ENCODE assay signal across 9 cellular contexts in genomic region chr7:98400538-98401427, GRCh38. TPM values are rescaled to one million over a fixed set of nuclear protein-coding genes. Genes with fewer than 3 reads are reported as not detected.
A peak's percentile ranks its signal among the peaks of the same experiment; 100 is the strongest.
DNase-seq lines count a peak whose midpoint lies in the region; ATAC-seq and TF ChIP-seq lines count a peak whose summit lies in the region.
"Had no signal": no experiment of that assay in that cellular context is flagged by ENCODE, and none has a peak within 500 bp of the region (broad histone marks: within the 10 kb centered on the region; RNA-seq: fewer than 3 reads in every experiment).

Gene BAIAP2L1, minus strand, starts transcription at chr7:98401090. Its CDS starts 238 bp downstream, at chr7:98400852.

- no peaks in the 10 kb centered on the region for H3K36me3 ChIP-seq in left lung

- H3K4me3 ChIP-seq in left lung = peak within 1 kb of the TSS; percentile 59 to 61

- peak within 1 kb of the TSS; percentile 78 for H3K27ac Mint-ChIP-seq in chondrocyte (ENCODE audit: unreplicated experiment)

- H3K4me1 ChIP-seq in left lung = peaks cover 0 to 12% of the 10 kb centered on the region in 2 donors

- no peaks in the 10 kb centered on the region for H3K27me3 Mint-ChIP-seq in chondrocyte (ENCODE audit: low read depth)

- peaks cover 0 to 40% of the 10 kb centered on the region in 2 donors for H3K27me3 ChIP-seq in left lung

- intact Hi-C loops in left lung (cut with DNase I) = loop anchor here in 1 of 2 donors (10.0 kb wide), 1 partner anchor 106 kb away; no protein-coding TSS in a partner anchor

- H3K9me3 ChIP-seq in left lung = no peaks in the 10 kb centered on the region

- H3K27ac ChIP-seq in left lung = peak within 1 kb of the TSS; percentile 73 to 75

- ATAC-seq in GM18520 (IDR thresholded peaks at IDR 0.05; ENCODE audit: unreplicated experiment) (peak; percentile 75), HG03064 (IDR thresholded peaks at IDR 0.05; ENCODE audit: low read depth, unreplicated experiment) (peak; percentile 93), left lung (peak; percentile 98)

- H3K9me3 Mint-ChIP-seq in chondrocyte (ENCODE audit: low read depth) = no peaks in the 10 kb centered on the region

- TF ChIP-seq CTCF in chondrocyte (IDR thresholded peaks at IDR 0.05) = peak; percentile 83
- TF ChIP-seq CTCF in left lung (IDR thresholded peaks at IDR 0.05) = peak; percentile 55 to 64

- peak within 1 kb of the TSS; percentile 65 for H3K4me3 Mint-ChIP-seq in chondrocyte (ENCODE audit: unreplicated experiment)

- H3K36me3 Mint-ChIP-seq in chondrocyte (ENCODE audit: low read depth) = no peaks in the 10 kb centered on the region

- peak; percentile 52 for DNase-seq in 8988T
- peak; percentile 86 for DNase-seq in NCI-H2107 treated with DMSO at 0.1 percent for 48 hours (lab: John Stamatoyannopoulos, UW; ENCODE audit: unreplicated experiment)
- DNase-seq in activated CD4-positive, CD25-positive, alpha-beta regulatory T cell treated with anti-CD3 and anti-CD28 coated beads, Interleukin-2, amount 50 U/mL, for 72 hours = peak; percentile 76
- peak; percentile 93 for DNase-seq in chondrocyte (ENCODE audit: low spot score)
- peak; percentile 89 to 95 for DNase-seq in left lung
- DNase-seq in stimulated activated CD4-positive, alpha-beta T cell treated with anti-CD3 and anti-CD28 coated beads, TNF-alpha, amount 100 ng/mL, for 1 hour (ENCODE audit: low read depth in 3 of 3, low spot score in 1 of 3) = peak; percentile 49 to 73 (median 68)
- DNase-seq: DND-41 had no signal

- H3K4me1 Mint-ChIP-seq in chondrocyte (ENCODE audit: low read depth) = peaks cover 17% of the 10 kb centered on the region

RNA-seq across cellular contexts. Expression of gene BAIAP2L1, which starts in this region (rescaled TPM):
- 8.7 to 12.4 TPM (median 11.9 TPM) in 3 replicates for total RNA-seq in chondrocyte
- 10 to 100 TPM; 24.2 to 31.8 TPM for total RNA-seq in left lung

Comparison
In these comparisons a context has a peak if more than half of its experiments do, and no peak if none do; other contexts are left out.
1. Peak in every context shown above with its lines: DNase-seq, ATAC-seq, H3K4me3 ChIP-seq and H3K27ac ChIP-seq.